ENCODE assay signal across 1 cellular context in genomic region chr21:45410151-45410864, GRCh38.
TF ChIP-seq lines count a peak whose summit lies in the region.

No MANE protein-coding gene starts in this region.

TF ChIP-seq in HepG2, 621 proteins besides CTCF, POLR2A, EP300 and RAD21 (continued from another document and continues in another):
- TF ChIP-seq RERE (CRISPR knock-in tag; IDR thresholded peaks at IDR 0.05; ENCODE audit: low read depth): no peak
- no peak for TF ChIP-seq ZBED4 (CRISPR knock-in tag; IDR thresholded peaks at IDR 0.05; ENCODE audit: borderline replicate concordance)
- TF ChIP-seq TP53 (CRISPR knock-in tag; conservative IDR thresholded peaks at IDR 0.05): no peak
- no peak for TF ChIP-seq MXD1 (CRISPR knock-in tag; IDR thresholded peaks at IDR 0.05)
- TF ChIP-seq ZNF264 (CRISPR knock-in tag; IDR thresholded peaks at IDR 0.05): peak; percentile 13; the same call in 1 of the 2 replicates
- no peak for TF ChIP-seq JUND (CRISPR knock-in tag; IDR thresholded peaks at IDR 0.05)
- TF ChIP-seq ZNF207 (IDR thresholded peaks at IDR 0.05; ENCODE audit: borderline replicate concordance): no peak
- no peak; the same call in 1 of the 2 replicates for TF ChIP-seq THRA (CRISPR knock-in tag; IDR thresholded peaks at IDR 0.05; ENCODE audit: borderline replicate concordance)
- 0 out of 2 replicates have a peak, but pooled peaks have one; percentile 20 for TF ChIP-seq ZMYM2 (CRISPR knock-in tag; IDR thresholded peaks at IDR 0.05)
- TF ChIP-seq ZKSCAN8 (CRISPR knock-in tag; IDR thresholded peaks at IDR 0.05; ENCODE audit: borderline replicate concordance): peak; percentile 33; the same call in 1 of the 2 replicates
- peak; percentile 25; the same call in 1 of the 2 replicates for TF ChIP-seq ZBTB10 (CRISPR knock-in tag; IDR thresholded peaks at IDR 0.05; ENCODE audit: borderline replicate concordance)
- peak; percentile 61 for TF ChIP-seq NFYB (CRISPR knock-in tag; IDR thresholded peaks at IDR 0.05)
- no peak; the same call in 1 of the 2 replicates for TF ChIP-seq ZNF563 (CRISPR knock-in tag; IDR thresholded peaks at IDR 0.05)
- TF ChIP-seq ZNF629 (CRISPR knock-in tag; conservative IDR thresholded peaks at IDR 0.05): no peak
- TF ChIP-seq ZNF496 (CRISPR knock-in tag; IDR thresholded peaks at IDR 0.05; ENCODE audit: insufficient replicate concordance): no peak
- TF ChIP-seq ZNF205 (CRISPR knock-in tag; IDR thresholded peaks at IDR 0.05): no peak
- no peak; the same call in 1 of the 2 replicates for TF ChIP-seq ZNF558 (CRISPR knock-in tag; IDR thresholded peaks at IDR 0.05; ENCODE audit: borderline replicate concordance)
- no peak for TF ChIP-seq DNMT1 (CRISPR knock-in tag; IDR thresholded peaks at IDR 0.05)
- TF ChIP-seq ZNF20 (CRISPR knock-in tag; IDR thresholded peaks at IDR 0.05): no peak
- TF ChIP-seq AKAP8 (CRISPR knock-in tag; IDR thresholded peaks at IDR 0.05): peak; percentile 50; the same call in 1 of the 2 replicates
- no peak for TF ChIP-seq KAT2B (IDR thresholded peaks at IDR 0.05; ENCODE audit: borderline replicate concordance, low read depth, low read length)
- TF ChIP-seq ZFYVE20 (CRISPR knock-in tag; IDR thresholded peaks at IDR 0.05; ENCODE audit: borderline replicate concordance, low read depth): no peak
- no peak for TF ChIP-seq ZNF670 (CRISPR knock-in tag; IDR thresholded peaks at IDR 0.05; ENCODE audit: borderline replicate concordance)
- peak; percentile 82; the same call in 1 of the 2 replicates for TF ChIP-seq ZC3H13 (CRISPR knock-in tag; IDR thresholded peaks at IDR 0.05)
- peak; percentile 60; the same call in 1 of the 2 replicates for TF ChIP-seq POLR2G (IDR thresholded peaks at IDR 0.05; ENCODE audit: low read depth, low read length)
- TF ChIP-seq ZNF256 (CRISPR knock-in tag; conservative IDR thresholded peaks at IDR 0.05): no peak
- no peak for TF ChIP-seq NR3C1 (CRISPR knock-in tag; IDR thresholded peaks at IDR 0.05)
- no peak for TF ChIP-seq KLF6 (CRISPR knock-in tag; IDR thresholded peaks at IDR 0.05)
- TF ChIP-seq ZNF780A (CRISPR knock-in tag; IDR thresholded peaks at IDR 0.05): no peak
- peak; percentile 85 for TF ChIP-seq YEATS4 (CRISPR knock-in tag; IDR thresholded peaks at IDR 0.05; ENCODE audit: borderline replicate concordance)
- no peak for TF ChIP-seq SMARCE1 (IDR thresholded peaks at IDR 0.05; ENCODE audit: borderline replicate concordance)
- TF ChIP-seq ZNF296 (CRISPR knock-in tag; conservative IDR thresholded peaks at IDR 0.05): no peak; the same call in 1 of the 2 replicates
- TF ChIP-seq ZFP82 (CRISPR knock-in tag; IDR thresholded peaks at IDR 0.05; ENCODE audit: borderline replicate concordance): no peak
- peak; percentile 37; the same call in 1 of the 2 replicates for TF ChIP-seq REPIN1 (CRISPR knock-in tag; IDR thresholded peaks at IDR 0.05; ENCODE audit: borderline replicate concordance, low read depth)
- TF ChIP-seq SIX1 (CRISPR knock-in tag; IDR thresholded peaks at IDR 0.05; ENCODE audit: borderline replicate concordance): peak; percentile 90
- no peak for TF ChIP-seq SOX13 (IDR thresholded peaks at IDR 0.05)
- TF ChIP-seq SOX13 (CRISPR knock-in tag; conservative IDR thresholded peaks at IDR 0.05 in 1 of 2, IDR thresholded peaks at IDR 0.05 in 1 of 2): peak in 1 of 2 experiments; percentile 61; a peak in 2 of 4 replicates
- no peak for TF ChIP-seq NFIC (IDR thresholded peaks at IDR 0.05; ENCODE audit: low read length)
- TF ChIP-seq RCOR2 (CRISPR knock-in tag; IDR thresholded peaks at IDR 0.05): no peak; the same call in 1 of the 2 replicates
- no peak for TF ChIP-seq MIER3 (CRISPR knock-in tag; IDR thresholded peaks at IDR 0.05; ENCODE audit: borderline replicate concordance)
- TF ChIP-seq ZNF550 (CRISPR knock-in tag; IDR thresholded peaks at IDR 0.05; ENCODE audit: borderline replicate concordance): no peak
- no peak for TF ChIP-seq SETDB1 (CRISPR knock-in tag; IDR thresholded peaks at IDR 0.05; ENCODE audit: borderline replicate concordance)
- TF ChIP-seq ZNF333 (CRISPR knock-in tag; IDR thresholded peaks at IDR 0.05; ENCODE audit: borderline replicate concordance): no peak; the same call in none of the 2 replicates
- no peak for TF ChIP-seq ZNF660 (CRISPR knock-in tag; IDR thresholded peaks at IDR 0.05; ENCODE audit: borderline replicate concordance, low read depth)
- TF ChIP-seq POLR2AphosphoS2 (IDR thresholded peaks at IDR 0.05; ENCODE audit: low read depth, low read length): no peak
- peak; percentile 20; the same call in 1 of the 2 replicates for TF ChIP-seq KDM5B (CRISPR knock-in tag; IDR thresholded peaks at IDR 0.05; ENCODE audit: borderline replicate concordance)
- no peak for TF ChIP-seq GRHL1 (CRISPR knock-in tag; conservative IDR thresholded peaks at IDR 0.05)
- TF ChIP-seq CENPT (CRISPR knock-in tag; IDR thresholded peaks at IDR 0.05; ENCODE audit: low read depth): no peak
- TF ChIP-seq GATA4 (IDR thresholded peaks at IDR 0.05; ENCODE audit: borderline replicate concordance, low read depth): no peak
- TF ChIP-seq TARDBP (CRISPR knock-in tag; IDR thresholded peaks at IDR 0.05): peak; percentile 75; the same call in 1 of the 2 replicates
- TF ChIP-seq ZNF124 (CRISPR knock-in tag; IDR thresholded peaks at IDR 0.05): no peak
- no peak for TF ChIP-seq ZNF557 (CRISPR knock-in tag; IDR thresholded peaks at IDR 0.05)
- no peak for TF ChIP-seq ZFP1 (CRISPR knock-in tag; IDR thresholded peaks at IDR 0.05)
- TF ChIP-seq CREBL2 (CRISPR knock-in tag; IDR thresholded peaks at IDR 0.05; ENCODE audit: borderline replicate concordance): no peak
- no peak for TF ChIP-seq GPBP1L1 (CRISPR knock-in tag; IDR thresholded peaks at IDR 0.05)
